1 cellular context compared by ENCODE assay signal in the genomic region with DNA sequence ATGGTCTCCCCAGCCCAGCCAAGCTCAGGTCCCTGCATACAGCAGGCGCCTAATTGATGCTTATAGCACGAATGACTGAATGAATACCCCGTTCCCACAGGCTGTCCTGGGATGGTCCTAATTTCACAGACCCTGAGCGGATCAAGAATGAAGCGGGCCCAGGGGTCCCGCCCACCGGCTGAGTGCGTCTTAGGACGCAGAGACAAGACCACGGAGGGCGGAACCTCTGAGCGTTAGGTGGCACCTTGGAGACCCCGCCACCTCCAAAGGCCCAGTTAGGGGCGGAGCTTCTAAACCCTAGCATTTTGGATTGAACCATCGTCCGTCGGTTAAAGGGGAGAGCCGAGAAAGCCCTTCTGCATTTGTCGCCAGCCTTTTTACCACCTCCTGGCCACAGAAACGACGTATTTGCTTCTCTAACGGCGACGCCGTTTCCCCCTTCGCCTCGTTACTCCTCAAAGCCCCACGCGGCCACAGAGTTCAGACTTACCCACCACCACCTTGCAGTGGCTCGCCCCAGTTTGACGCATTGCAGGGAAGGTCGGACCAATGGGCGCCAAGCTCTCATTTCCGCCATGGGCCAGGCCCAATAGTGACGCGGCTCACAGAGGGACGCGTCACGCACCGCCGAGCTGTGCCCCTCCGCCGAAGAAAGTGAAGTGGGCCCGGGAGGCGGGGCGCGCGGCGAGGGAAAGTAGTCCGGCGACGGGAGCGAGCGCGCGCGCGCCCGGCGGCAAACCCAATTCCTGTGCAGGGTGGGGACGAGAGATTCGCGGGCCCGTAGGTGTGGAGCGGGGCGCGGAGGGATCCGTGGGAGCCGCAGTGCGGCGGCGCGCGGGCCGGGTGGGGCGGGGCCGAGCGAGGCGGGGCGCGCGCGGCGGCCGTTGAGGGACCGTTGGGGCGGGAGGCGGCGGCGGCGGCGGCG.
TF ChIP-seq lines count a peak whose summit lies in the region.

No MANE protein-coding gene starts in this region.

TF ChIP-seq in K562, 482 proteins besides CTCF, POLR2A, EP300 and RAD21 (continued from another document and continues in another):
- no peak for TF ChIP-seq SNRNP70 (optimal IDR thresholded peaks at IDR 0.05; ENCODE audit: low read depth, low read length)
- TF ChIP-seq ZNF12 (CRISPR knock-in tag; IDR thresholded peaks at IDR 0.05), result no peak
- no peak for TF ChIP-seq STAT6 (CRISPR knock-in tag; IDR thresholded peaks at IDR 0.05)
- TF ChIP-seq, protein P1, sequence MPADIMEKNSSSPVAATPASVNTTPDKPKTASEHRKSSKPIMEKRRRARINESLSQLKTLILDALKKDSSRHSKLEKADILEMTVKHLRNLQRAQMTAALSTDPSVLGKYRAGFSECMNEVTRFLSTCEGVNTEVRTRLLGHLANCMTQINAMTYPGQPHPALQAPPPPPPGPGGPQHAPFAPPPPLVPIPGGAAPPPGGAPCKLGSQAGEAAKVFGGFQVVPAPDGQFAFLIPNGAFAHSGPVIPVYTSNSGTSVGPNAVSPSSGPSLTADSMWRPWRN (IDR thresholded peaks at IDR 0.05; ENCODE audit: low read depth), result peak; percentile 46; the same call in 1 of the 2 replicates
- TF ChIP-seq, protein P2, sequence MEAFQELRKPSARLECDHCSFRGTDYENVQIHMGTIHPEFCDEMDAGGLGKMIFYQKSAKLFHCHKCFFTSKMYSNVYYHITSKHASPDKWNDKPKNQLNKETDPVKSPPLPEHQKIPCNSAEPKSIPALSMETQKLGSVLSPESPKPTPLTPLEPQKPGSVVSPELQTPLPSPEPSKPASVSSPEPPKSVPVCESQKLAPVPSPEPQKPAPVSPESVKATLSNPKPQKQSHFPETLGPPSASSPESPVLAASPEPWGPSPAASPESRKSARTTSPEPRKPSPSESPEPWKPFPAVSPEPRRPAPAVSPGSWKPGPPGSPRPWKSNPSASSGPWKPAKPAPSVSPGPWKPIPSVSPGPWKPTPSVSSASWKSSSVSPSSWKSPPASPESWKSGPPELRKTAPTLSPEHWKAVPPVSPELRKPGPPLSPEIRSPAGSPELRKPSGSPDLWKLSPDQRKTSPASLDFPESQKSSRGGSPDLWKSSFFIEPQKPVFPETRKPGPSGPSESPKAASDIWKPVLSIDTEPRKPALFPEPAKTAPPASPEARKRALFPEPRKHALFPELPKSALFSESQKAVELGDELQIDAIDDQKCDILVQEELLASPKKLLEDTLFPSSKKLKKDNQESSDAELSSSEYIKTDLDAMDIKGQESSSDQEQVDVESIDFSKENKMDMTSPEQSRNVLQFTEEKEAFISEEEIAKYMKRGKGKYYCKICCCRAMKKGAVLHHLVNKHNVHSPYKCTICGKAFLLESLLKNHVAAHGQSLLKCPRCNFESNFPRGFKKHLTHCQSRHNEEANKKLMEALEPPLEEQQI (IDR thresholded peaks at IDR 0.05), result peak; percentile 98
- 0 out of 2 replicates have a peak, but pooled peaks have one; percentile 51 for TF ChIP-seq KHSRP (IDR thresholded peaks at IDR 0.05)
- no peak for TF ChIP-seq ZNF143 (CRISPR knock-in tag; IDR thresholded peaks at IDR 0.05)
- TF ChIP-seq TEAD1 (CRISPR knock-in tag; IDR thresholded peaks at IDR 0.05), result peak; percentile 82 to 88
- TF ChIP-seq FOS (IDR thresholded peaks at IDR 0.05; ENCODE audit: extremely low read depth, insufficient read length), result peak; percentile 71
- peak; percentile 22; the same call in 1 of the 2 replicates for TF ChIP-seq PML (IDR thresholded peaks at IDR 0.05; ENCODE audit: low read length)
- TF ChIP-seq KLF6 (CRISPR knock-in tag; IDR thresholded peaks at IDR 0.05; ENCODE audit: borderline replicate concordance), result peak; percentile 90; the same call in 1 of the 2 replicates
- no peak for TF ChIP-seq ZEB2 (IDR thresholded peaks at IDR 0.05)
- peak; percentile 35; the same call in 1 of the 2 replicates for TF ChIP-seq HOXB6 (CRISPR knock-in tag; IDR thresholded peaks at IDR 0.05; ENCODE audit: borderline replicate concordance)
- no peak for TF ChIP-seq ZNF778 (CRISPR knock-in tag; IDR thresholded peaks at IDR 0.05)
- peak in 1 of 2 experiments; percentile 98; a peak in 2 of 4 replicates for TF ChIP-seq ZNF639 (CRISPR knock-in tag; conservative IDR thresholded peaks at IDR 0.05 in 1 of 2, IDR thresholded peaks at IDR 0.05 in 1 of 2)
- TF ChIP-seq CAMTA2 (CRISPR knock-in tag; conservative IDR thresholded peaks at IDR 0.05), result peak; percentile 99
- TF ChIP-seq MCM2 (IDR thresholded peaks at IDR 0.05; ENCODE audit: low read depth), result no peak
- TF ChIP-seq, protein P3, sequence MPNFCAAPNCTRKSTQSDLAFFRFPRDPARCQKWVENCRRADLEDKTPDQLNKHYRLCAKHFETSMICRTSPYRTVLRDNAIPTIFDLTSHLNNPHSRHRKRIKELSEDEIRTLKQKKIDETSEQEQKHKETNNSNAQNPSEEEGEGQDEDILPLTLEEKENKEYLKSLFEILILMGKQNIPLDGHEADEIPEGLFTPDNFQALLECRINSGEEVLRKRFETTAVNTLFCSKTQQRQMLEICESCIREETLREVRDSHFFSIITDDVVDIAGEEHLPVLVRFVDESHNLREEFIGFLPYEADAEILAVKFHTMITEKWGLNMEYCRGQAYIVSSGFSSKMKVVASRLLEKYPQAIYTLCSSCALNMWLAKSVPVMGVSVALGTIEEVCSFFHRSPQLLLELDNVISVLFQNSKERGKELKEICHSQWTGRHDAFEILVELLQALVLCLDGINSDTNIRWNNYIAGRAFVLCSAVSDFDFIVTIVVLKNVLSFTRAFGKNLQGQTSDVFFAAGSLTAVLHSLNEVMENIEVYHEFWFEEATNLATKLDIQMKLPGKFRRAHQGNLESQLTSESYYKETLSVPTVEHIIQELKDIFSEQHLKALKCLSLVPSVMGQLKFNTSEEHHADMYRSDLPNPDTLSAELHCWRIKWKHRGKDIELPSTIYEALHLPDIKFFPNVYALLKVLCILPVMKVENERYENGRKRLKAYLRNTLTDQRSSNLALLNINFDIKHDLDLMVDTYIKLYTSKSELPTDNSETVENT (CRISPR knock-in tag; IDR thresholded peaks at IDR 0.05), result no peak
- TF ChIP-seq NCOR1 (IDR thresholded peaks at IDR 0.05), result peak; percentile 57; the same call in 1 of the 2 replicates
- TF ChIP-seq ATF3 (IDR thresholded peaks at IDR 0.05), result peak; percentile 83
- peak; percentile 62; the same call in 1 of the 2 replicates for TF ChIP-seq ATF3 (CRISPR knock-in tag; conservative IDR thresholded peaks at IDR 0.05)
- peak; percentile 88 for TF ChIP-seq HMGXB4 (CRISPR knock-in tag; IDR thresholded peaks at IDR 0.05)
- no peak for TF ChIP-seq MAFG (tag; conservative IDR thresholded peaks at IDR 0.05)
- TF ChIP-seq, protein P4, sequence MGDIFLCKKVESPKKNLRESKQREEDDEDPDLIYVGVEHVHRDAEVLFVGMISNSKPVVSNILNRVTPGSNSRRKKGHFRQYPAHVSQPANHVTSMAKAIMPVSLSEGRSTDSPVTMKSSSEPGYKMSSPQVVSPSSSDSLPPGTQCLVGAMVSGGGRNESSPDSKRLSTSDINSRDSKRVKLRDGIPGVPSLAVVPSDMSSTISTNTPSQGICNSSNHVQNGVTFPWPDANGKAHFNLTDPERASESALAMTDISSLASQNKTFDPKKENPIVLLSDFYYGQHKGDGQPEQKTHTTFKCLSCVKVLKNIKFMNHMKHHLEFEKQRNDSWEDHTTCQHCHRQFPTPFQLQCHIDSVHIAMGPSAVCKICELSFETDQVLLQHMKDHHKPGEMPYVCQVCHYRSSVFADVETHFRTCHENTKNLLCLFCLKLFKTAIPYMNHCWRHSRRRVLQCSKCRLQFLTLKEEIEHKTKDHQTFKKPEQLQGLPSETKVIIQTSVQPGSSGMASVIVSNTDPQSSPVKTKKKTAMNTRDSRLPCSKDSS (IDR thresholded peaks at IDR 0.05; ENCODE audit: low read depth, partially characterized antibody), result no peak
- no peak for TF ChIP-seq MEF2A (IDR thresholded peaks at IDR 0.05; ENCODE audit: control insufficient read depth, low read depth, low read length)
- TF ChIP-seq THRA (IDR thresholded peaks at IDR 0.05), result no peak
- TF ChIP-seq NR0B1 (IDR thresholded peaks at IDR 0.05; ENCODE audit: partially characterized antibody), result no peak
- TF ChIP-seq GABPB1 (CRISPR knock-in tag; IDR thresholded peaks at IDR 0.05), result peak; percentile 75
- TF ChIP-seq ATF1 (CRISPR knock-in tag; IDR thresholded peaks at IDR 0.05), result peak; percentile 85
- peak; percentile 99 for TF ChIP-seq ATF1 (tag; IDR thresholded peaks at IDR 0.05)
- TF ChIP-seq PCBP2 (IDR thresholded peaks at IDR 0.05; ENCODE audit: low read depth, low read length, poor library complexity, severe bottlenecking), result no peak
- TF ChIP-seq PHB (CRISPR knock-in tag; IDR thresholded peaks at IDR 0.05), result no peak
- peak; percentile 98 for TF ChIP-seq ZNF584 (CRISPR knock-in tag; IDR thresholded peaks at IDR 0.05; ENCODE audit: low read depth)
- TF ChIP-seq RBBP5 (IDR thresholded peaks at IDR 0.05; ENCODE audit: borderline replicate concordance, insufficient read depth, low read length, poor library complexity, severe bottlenecking), result peak; percentile 31
- TF ChIP-seq GATAD2B (IDR thresholded peaks at IDR 0.05; ENCODE audit: borderline replicate concordance), result peak; percentile 74
- TF ChIP-seq CHD4 (IDR thresholded peaks at IDR 0.05; ENCODE audit: insufficient read depth, insufficient replicate concordance, low read depth, low read length, poor library complexity, severe bottlenecking), result peak; percentile 98
- no peak for TF ChIP-seq CBX8 (IDR thresholded peaks at IDR 0.05; ENCODE audit: borderline replicate concordance, extremely low read depth, low read depth, low read length, poor library complexity, severe bottlenecking)
- no peak for TF ChIP-seq ZNF146 (CRISPR knock-in tag; IDR thresholded peaks at IDR 0.05; ENCODE audit: unreplicated experiment)
